19 cellular contexts compared by ENCODE assay signal in genomic region chr1:25573591-25573930, GRCh38. TPM values are rescaled to one million over a fixed set of nuclear protein-coding genes. Genes with fewer than 3 reads are reported as not detected.
DNase-seq lines count a peak whose midpoint lies in the region; ATAC-seq, FAIRE-seq and TF ChIP-seq lines count a peak whose summit lies in the region.
"Had no signal": no experiment of that assay in that cellular context is flagged by ENCODE, and none has a peak within 500 bp of the region (broad histone marks: within the 10 kb centered on the region; RNA-seq: fewer than 3 reads in every experiment).

No MANE protein-coding gene starts in this region.

- H3K4me1 ChIP-seq in kidney (ENCODE audit: control insufficient read depth in 1 of 2, insufficient read depth in 1 of 2, low read depth in 1 of 2, low read length in 2 of 2), result peaks cover 6 to 10% of the 10 kb centered on the region in 2 donors
- no peaks in the 10 kb centered on the region for H3K4me1 ChIP-seq in pancreas
- H3K4me1 ChIP-seq in right atrium auricular region, result peaks cover 0 to 7% of the 10 kb centered on the region in 2 donors

- intact Hi-C loops in kidney (cut with DNase I) (no loop called here), pancreas (cut with DNase I) (no loop called here)

- FAIRE-seq in kidney (lab: Jason Lieb, UNC) (no peak), pancreas (lab: Jason Lieb, UNC) (no peak)
- FAIRE-seq: GM12878 had no signal

- no peak overlapping the region for H3K4me3 ChIP-seq in WERI-Rb-1 (ENCODE audit: low read depth, low read length)
- no peak overlapping the region for H3K4me3 ChIP-seq in kidney (ENCODE audit: low read length in 2 of 2)
- H3K4me3 ChIP-seq in pancreas, result no peak overlapping the region
- H3K4me3 ChIP-seq in right atrium auricular region, result no peak overlapping the region
- H3K4me3 ChIP-seq: GM12878, heart left ventricle, skin epidermis had no signal

- peak in 3 of 4 donors; percentile 23 to 62 (median 55) for ATAC-seq in pancreas
- no peak for ATAC-seq in HG03565 (IDR thresholded peaks at IDR 0.05; ENCODE audit: unreplicated experiment)

- peak overlapping the region in 1 of 2 donors; percentile 26 for H3K9ac ChIP-seq in kidney (ENCODE audit: low read length in 2 of 2)

- peak; percentile 94 for DNase-seq in G401 (ENCODE audit: low spot score)
- peak; percentile 47 for DNase-seq in WERI-Rb-1
- peak; percentile 86 for DNase-seq in kidney
- DNase-seq in pancreas, result peak in 1 of 6 donors; percentile 25
- no peak for DNase-seq in NCI-H510A (lab: John Stamatoyannopoulos, UW)
- no peak for DNase-seq in Kasumi-1 (lab: John Stamatoyannopoulos, UW)
- DNase-seq in right atrium auricular region (ENCODE audit: low spot score), result no peak
- DNase-seq: activated CD4-positive, CD25-positive, alpha-beta regulatory T cell; GDM1; KBM-7; NCI-H1048; NCI-H2171; Right ventricle myocardium superior; stimulated activated CD4-positive, alpha-beta T cell treated with anti-CD3 and anti-CD28 coated beads, Interleukin-4, amount 100 ng/mL, for 4 hours; stimulated activated CD8-positive, alpha-beta memory T cell treated with anti-CD3 and anti-CD28 coated beads, Interleukin-4, amount 100 ng/mL, for 48 hours had no signal

- H3K36me3 ChIP-seq in WERI-Rb-1 (no peaks in the 10 kb centered on the region), kidney (ENCODE audit: control insufficient read depth in 1 of 2, insufficient read depth in 2 of 2, low read length in 2 of 2) (no peaks in the 10 kb centered on the region), pancreas (no peaks in the 10 kb centered on the region), right atrium auricular region (no peaks in the 10 kb centered on the region)
- H3K36me3 ChIP-seq: heart left ventricle had no signal

- 23 to 41% methylated on average over 9 of the region's 9 CpGs for WGBS in pancreas, 2 donors

- no peak for TF ChIP-seq CTCF in WERI-Rb-1 (IDR thresholded peaks at IDR 0.05; ENCODE audit: low read depth, low read length)
- no peak for TF ChIP-seq CTCF in kidney (IDR thresholded peaks at IDR 0.05; ENCODE audit: borderline replicate concordance, extremely low read depth, insufficient read depth)
- no peak for TF ChIP-seq CTCF in pancreas (IDR thresholded peaks at IDR 0.05)
- TF ChIP-seq CTCF in right atrium auricular region (IDR thresholded peaks at IDR 0.05), result no peak

- H3K27ac ChIP-seq in WERI-Rb-1 (0 out of 2 replicates have a peak overlapping the region, but pooled peaks have one; percentile 12), kidney (ENCODE audit: low read depth in 2 of 2, low read length in 2 of 2) (peak overlapping the region in 1 of 2 donors; percentile 33), pancreas (no peak overlapping the region), right atrium auricular region (no peak overlapping the region)
- H3K27ac ChIP-seq: heart left ventricle, skin epidermis had no signal

- H3K27me3 ChIP-seq in WERI-Rb-1 (ENCODE audit: insufficient read depth, low read depth, severe bottlenecking) (no peaks in the 10 kb centered on the region), pancreas (no peaks in the 10 kb centered on the region), right atrium auricular region (no peaks in the 10 kb centered on the region)
- H3K27me3 ChIP-seq: heart left ventricle had no signal

- no peaks in the 10 kb centered on the region for H3K9me3 ChIP-seq in WERI-Rb-1 (ENCODE audit: severe bottlenecking)
- no peaks in the 10 kb centered on the region for H3K9me3 ChIP-seq in kidney (ENCODE audit: control insufficient read depth in 1 of 2, low read length in 2 of 2)
- no peaks in the 10 kb centered on the region for H3K9me3 ChIP-seq in pancreas
- H3K9me3 ChIP-seq in right atrium auricular region, result no peaks in the 10 kb centered on the region
- H3K9me3 ChIP-seq: heart left ventricle had no signal

- in situ Hi-C loops in G401 (cut with HindIII; ENCODE audit: low sequenced_read_pairs), result no loop called here

RNA-seq across cellular contexts. Expression of gene LDLRAP1, which starts 30.2 kb away (rescaled TPM):
- total RNA-seq in G401 (2014; rRNA removed; shearing (Covaris generic)), result 10.8 and 30.6 TPM in 2 replicates
- total RNA-seq in kidney (26.2 TPM), pancreas (10 to 100 TPM; 21.0 to 25.9 (median 23.6) TPM), right atrium auricular region (10 to 100 TPM in 1 of 2 donors, 1 to 10 TPM in 1; 8.9 to 10.1 TPM)
- polyA plus RNA-seq in kidney (ENCODE audit: insufficient read depth, low read depth, low replicate concordance) (14.4 TPM), pancreas (10 to 100 TPM; 27.1 to 71.9 TPM)

RNA-seq across cellular contexts. Expression of gene MAN1C1, which starts 43.0 kb away (rescaled TPM):
- 5.3 and 5.5 TPM in 2 replicates for total RNA-seq in G401 (2014; rRNA removed; shearing (Covaris generic))
- total RNA-seq in kidney (31.7 TPM), pancreas (1 to 10 TPM; 2.1 to 6.1 (median 3.3) TPM), right atrium auricular region (10 to 100 TPM in 1 of 2 donors, 1 to 10 TPM in 1; 9.4 to 13.6 TPM)
- polyA plus RNA-seq in kidney (ENCODE audit: insufficient read depth, low read depth, low replicate concordance) (65.5 TPM), pancreas (1 to 10 TPM; 4.1 to 9.2 TPM)

Comparison
In these comparisons a context has a peak if more than half of its experiments do, and no peak if none do; other contexts are left out.
1. DNase-seq: peak in G401 (single experiment), WERI-Rb-1 (single experiment) and kidney (single experiment); none in NCI-H510A (single experiment), Kasumi-1 (0 of 2) and right atrium auricular region (single experiment).